In the genomic region with DNA sequence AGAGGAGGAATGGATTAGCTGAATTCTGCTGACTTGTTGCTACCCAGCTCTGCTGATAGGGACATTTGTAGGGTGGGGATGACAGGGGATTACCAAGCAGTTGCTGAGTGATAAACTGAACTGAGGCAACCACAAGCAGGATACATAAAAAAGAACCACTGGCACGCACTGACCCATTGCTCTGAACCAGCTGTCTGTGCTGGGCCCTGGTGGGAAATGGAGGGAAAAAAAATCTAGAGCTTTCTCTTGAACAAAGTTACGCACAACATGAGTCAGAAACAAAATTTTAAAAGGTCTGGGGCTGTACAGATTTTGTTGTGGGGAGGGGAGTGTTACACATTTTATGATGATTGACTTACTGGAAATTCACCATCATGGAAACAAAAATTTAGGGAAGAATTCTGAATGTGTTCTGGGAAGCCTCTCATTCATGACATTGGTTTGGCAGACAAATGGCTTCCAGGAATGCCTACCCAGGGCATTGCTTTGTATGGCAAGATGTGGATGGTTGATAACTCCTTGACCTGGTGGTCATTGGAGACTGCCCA, we compare ENCODE assay signal across 8 cellular contexts. TPM values are rescaled to one million over a fixed set of nuclear protein-coding genes. Genes with fewer than 3 reads are reported as not detected.
DNase-seq lines count a peak whose midpoint lies in the region; ATAC-seq and TF ChIP-seq lines count a peak whose summit lies in the region.

No MANE protein-coding gene starts in this region.

- no peak overlapping the region for H2AFZ ChIP-seq in Karpas-422 (ENCODE audit: low read length)

- H3K4me1 ChIP-seq in Karpas-422 (ENCODE audit: low read length) (peaks cover 6% of the 10 kb centered on the region; the same call in 1 of the 2 replicates), BE2C (peaks cover 15% of the 10 kb centered on the region)

- peaks cover 60% of the 10 kb centered on the region for H4K20me1 ChIP-seq in Karpas-422 (ENCODE audit: insufficient read depth, low read depth, low read length)

- no peak overlapping the region for H3K4me3 ChIP-seq in NB4 (ENCODE audit: low read depth, low read length)
- no peak overlapping the region for H3K4me3 ChIP-seq in fibroblast of mammary gland (ENCODE audit: control insufficient read depth, low read depth, low read length)
- H3K4me3 ChIP-seq in Karpas-422 (ENCODE audit: low read length) = no peak overlapping the region
- no peak overlapping the region for H3K4me3 ChIP-seq in BE2C (ENCODE audit: low read depth, low read length)

- no peaks in the 10 kb centered on the region for H3K9me2 ChIP-seq in Karpas-422 (replicated peaks; ENCODE audit: insufficient read depth, low read length)

- H3K79me2 ChIP-seq in Karpas-422 (ENCODE audit: low read length) = no peaks in the 10 kb centered on the region

- H3K9me3 ChIP-seq in Karpas-422 (ENCODE audit: low read length) (no peaks in the 10 kb centered on the region), BE2C (peaks cover 3% of the 10 kb centered on the region; the same call in 1 of the 2 replicates)

- no peak for TF ChIP-seq CTCF in NB4 (IDR thresholded peaks at IDR 0.05; ENCODE audit: low read depth, low read length)
- no peak for TF ChIP-seq CTCF in fibroblast of mammary gland (conservative IDR thresholded peaks at IDR 0.05; ENCODE audit: control insufficient read depth, insufficient read depth, low read depth, low read length)
- TF ChIP-seq CTCF in BE2C (IDR thresholded peaks at IDR 0.05; ENCODE audit: low read depth, low read length) = no peak

- H3K27ac ChIP-seq in Karpas-422 (ENCODE audit: low read length) = no peak overlapping the region

- no peak for TF ChIP-seq POLR2A in NB4 (IDR thresholded peaks at IDR 0.05; ENCODE audit: extremely low read depth, insufficient read length)

- ATAC-seq in GM18498 (IDR thresholded peaks at IDR 0.05; ENCODE audit: unreplicated experiment) (peak; percentile 68), GM21723 (IDR thresholded peaks at IDR 0.05; ENCODE audit: unreplicated experiment) (peak; percentile 82)

- H3K27me3 ChIP-seq in Karpas-422 (ENCODE audit: low read length) = no peaks in the 10 kb centered on the region
- no peaks in the 10 kb centered on the region for H3K27me3 ChIP-seq in BE2C

- H3K36me3 ChIP-seq in Karpas-422 (ENCODE audit: insufficient read depth, low read length) (no peaks in the 10 kb centered on the region), BE2C (no peaks in the 10 kb centered on the region)

- no peak overlapping the region for H3K9ac ChIP-seq in Karpas-422 (ENCODE audit: low read length)

- no peak overlapping the region for H3K4me2 ChIP-seq in Karpas-422 (ENCODE audit: low read depth, low read length, poor library complexity, severe bottlenecking)

- DNase-seq in NB4 (ENCODE audit: low read depth) = peak; percentile 89
- DNase-seq in fibroblast of mammary gland (ENCODE audit: low read depth) = peak; percentile 92
- peak; percentile 63 for DNase-seq in stromal cell of bone marrow (ENCODE audit: low read depth)
- DNase-seq in Karpas-422 = no peak
- no peak for DNase-seq in NCI-H2107 treated with DMSO at 0.1 percent for 48 hours (lab: John Stamatoyannopoulos, UW; ENCODE audit: unreplicated experiment)
- no peak for DNase-seq in BE2C

RNA-seq across cellular contexts. Expression of gene FOXO3, which starts 37.7 kb away (rescaled TPM):
- 5.5 and 10.5 TPM in 2 replicates for total RNA-seq in Karpas-422 (2014; rRNA removed; shearing (Covaris generic); ENCODE audit: low replicate concordance)
- 25.3 TPM for polyA plus RNA-seq in BE2C (2012; ENCODE audit: insufficient read depth, insufficient read length, low read depth)

Comparison
In these comparisons a context has a peak if more than half of its experiments do, and no peak if none do; other contexts are left out.
1. DNase-seq: peak in NB4 (single experiment), fibroblast of mammary gland (single experiment) and stromal cell of bone marrow (single experiment); none in Karpas-422 (single experiment), NCI-H2107 treated with DMSO at 0.1 percent for 48 hours (single experiment) and BE2C (single experiment).